In genomic region chr1:44489481-44489880, GRCh38 we compare ENCODE assay signal across 29 cellular contexts.
DNase-seq lines count a peak whose midpoint lies in the region; FAIRE-seq and TF ChIP-seq lines count a peak whose summit lies in the region.
"Had no signal": no experiment of that assay in that cellular context is flagged by ENCODE, and none has a peak within 500 bp of the region (broad histone marks: within the 10 kb centered on the region; RNA-seq: fewer than 3 reads in every experiment).

No MANE protein-coding gene starts in this region.

- no peak overlapping the region for H3K9ac ChIP-seq in astrocyte (ENCODE audit: low read length)

- 60 to 65% methylated on average over 5 of the region's 5 CpGs for WGBS in tibial nerve, 2 donors

- no peak overlapping the region for H3K4me3 ChIP-seq in astrocyte (ENCODE audit: insufficient read depth, low read depth, low read length)
- H3K4me3 ChIP-seq in tibial nerve: no peak overlapping the region
- H3K4me3 ChIP-seq: heart right ventricle, left ventricle myocardium inferior, suprapubic skin had no signal

- H3K27me3 ChIP-seq in astrocyte (ENCODE audit: insufficient read depth, low read length) (no peaks in the 10 kb centered on the region), tibial nerve (no peaks in the 10 kb centered on the region)
- H3K27me3 ChIP-seq: heart right ventricle had no signal

- DNase-seq in A172 (ENCODE audit: low spot score): peak; percentile 66
- DNase-seq in HS-27A (ENCODE audit: low read depth): peak; percentile 83
- peak; percentile 64 for DNase-seq in astrocyte (ENCODE audit: low read depth)
- DNase-seq in hepatic stellate cell (ENCODE audit: low spot score): peak; percentile 14
- no peak for DNase-seq in NCI-H128 (lab: John Stamatoyannopoulos, UW; ENCODE audit: unreplicated experiment)
- no peak for DNase-seq in NCI-H187 treated with DMSO at 0.1 percent for 48 hours (lab: John Stamatoyannopoulos, UW)
- DNase-seq in tibial nerve (ENCODE audit: low spot score in 2 of 2): no peak
- no peak for DNase-seq in activated CD4-positive, alpha-beta T cell treated with anti-CD3 and anti-CD28 coated beads, Interleukin-2, amount 50 U/mL, for 48 hours
- DNase-seq: 8988T; activated CD8-positive, alpha-beta memory T cell treated with anti-CD3 and anti-CD28 coated beads, Interleukin-2, amount 50 U/mL, for 48 hours; heart right ventricle; immature natural killer cell; Karpas-422; left ventricle myocardium inferior; NCI-H1092; NCI-H2081; NCI-H446 treated with DMSO at 0.1 percent for 48 hours; nephron progenitor cell; NK-92 treated with Interleukin-12 subunit alpha and Interleukin-12 subunit beta, amount 100 ng/mL, for 24 hours; small intestine; stimulated activated CD4-positive, alpha-beta T cell treated with anti-CD3 and anti-CD28 coated beads, Interleukin-2, amount 100 ng/mL, for 24 hours had no signal

- no peak for TF ChIP-seq POLR2A in tibial nerve (IDR thresholded peaks at IDR 0.05)

- H4K20me1 ChIP-seq in astrocyte (ENCODE audit: insufficient read depth, low read length): no peaks in the 10 kb centered on the region

- H3K4me2 ChIP-seq in astrocyte (ENCODE audit: low read length): peak overlapping the region; percentile 47

- no peak for FAIRE-seq in astrocyte (lab: Jason Lieb, UNC)
- FAIRE-seq: endometrium, GM12892, small intestine had no signal

- no peaks in the 10 kb centered on the region for H3K27me3 Mint-ChIP-seq in astrocyte (ENCODE audit: low read depth, unreplicated experiment)
- H3K27me3 Mint-ChIP-seq: dendritic cell treated with granulocyte-macrophage colony-stimulating factor and Interleukin-4, amounts not matched to agents 40 ng/mL and 50 ng/mL, for 4 days had no signal

- TF ChIP-seq EP300 in tibial nerve (IDR thresholded peaks at IDR 0.05): no peak

- H3K36me3 ChIP-seq in astrocyte (ENCODE audit: insufficient read depth, low read length) (no peaks in the 10 kb centered on the region), tibial nerve (no peaks in the 10 kb centered on the region)
- H3K36me3 ChIP-seq: heart right ventricle, left ventricle myocardium inferior, suprapubic skin had no signal

- H3K27ac ChIP-seq in astrocyte (ENCODE audit: low read depth, low read length): peak overlapping the region; percentile 4
- H3K27ac ChIP-seq in tibial nerve: no peak overlapping the region
- H3K27ac ChIP-seq: heart right ventricle, left ventricle myocardium inferior, suprapubic skin, VCaP had no signal

- H3K4me1 ChIP-seq in astrocyte (ENCODE audit: insufficient read depth, low read length) (peaks cover 22% of the 10 kb centered on the region), tibial nerve (peaks cover 0 to 19% (median 7%) of the 10 kb centered on the region in 4 donors)

- H3K36me3 Mint-ChIP-seq in astrocyte (ENCODE audit: low read depth, unreplicated experiment): peaks cover 2% of the 10 kb centered on the region
- H3K36me3 Mint-ChIP-seq: immature natural killer cell had no signal

- peaks cover 6% of the 10 kb centered on the region for H3K9me3 Mint-ChIP-seq in astrocyte (ENCODE audit: unreplicated experiment)
- H3K9me3 Mint-ChIP-seq: dendritic cell treated with granulocyte-macrophage colony-stimulating factor and Interleukin-4, amounts not matched to agents 40 ng/mL and 50 ng/mL, for 4 days; immature natural killer cell; T-helper 1 cell treated with Interleukin-12 subunit alpha and Interleukin-12 subunit beta and Interleukin-4 antibody, amounts not matched to agents 30 μg/mL and 1 μg/mL, for 36 hours had no signal

- no peak overlapping the region for H2AFZ ChIP-seq in astrocyte (ENCODE audit: low read depth, low read length)

- TF ChIP-seq CTCF in astrocyte (IDR thresholded peaks at IDR 0.05; ENCODE audit: insufficient read depth, low read depth, low read length): no peak
- TF ChIP-seq CTCF in tibial nerve (IDR thresholded peaks at IDR 0.05): no peak

- H3K9me3 ChIP-seq in astrocyte (ENCODE audit: insufficient read depth, low read depth, low read length): peaks cover 2% of the 10 kb centered on the region
- no peaks in the 10 kb centered on the region for H3K9me3 ChIP-seq in tibial nerve
- H3K9me3 ChIP-seq: suprapubic skin had no signal

- H3K4me1 Mint-ChIP-seq in astrocyte (ENCODE audit: low read depth, unreplicated experiment): peaks cover 18% of the 10 kb centered on the region
- H3K4me1 Mint-ChIP-seq: immature natural killer cell; stimulated activated memory B cell treated with anti-CD40 and anti-IgM and Interleukin-4, amounts not matched to agents 10 μg/mL and 1 μg/mL and 100 μg/mL, for 72 hours had no signal

- no peak overlapping the region for H3K4me3 Mint-ChIP-seq in astrocyte (ENCODE audit: unreplicated experiment)
- H3K4me3 Mint-ChIP-seq: B cell; dendritic cell treated with granulocyte-macrophage colony-stimulating factor and Interleukin-4, amounts not matched to agents 40 ng/mL and 50 ng/mL, for 4 days; immature natural killer cell; nephron progenitor cell; stimulated activated memory B cell treated with anti-CD40 and anti-IgM and Interleukin-4, amounts not matched to agents 10 μg/mL and 1 μg/mL and 100 μg/mL, for 72 hours; T-helper 1 cell treated with Interleukin-12 subunit alpha and Interleukin-12 subunit beta and Interleukin-4 antibody, amounts not matched to agents 30 μg/mL and 1 μg/mL, for 36 hours had no signal

- H3K27ac Mint-ChIP-seq in astrocyte (ENCODE audit: unreplicated experiment): no peak overlapping the region
- H3K27ac Mint-ChIP-seq: B cell; dendritic cell treated with granulocyte-macrophage colony-stimulating factor and Interleukin-4, amounts not matched to agents 40 ng/mL and 50 ng/mL, for 4 days; immature natural killer cell; nephron progenitor cell; stimulated activated memory B cell treated with anti-CD40 and anti-IgM and Interleukin-4, amounts not matched to agents 10 μg/mL and 1 μg/mL and 100 μg/mL, for 72 hours; T-helper 1 cell treated with Interleukin-12 subunit alpha and Interleukin-12 subunit beta and Interleukin-4 antibody, amounts not matched to agents 30 μg/mL and 1 μg/mL, for 36 hours had no signal

- H3K79me2 ChIP-seq in astrocyte (ENCODE audit: insufficient read depth, low read length): no peaks in the 10 kb centered on the region

Comparison
In these comparisons a context has a peak if more than half of its experiments do, and no peak if none do; other contexts are left out.
1. DNase-seq: peak in A172 (single experiment), HS-27A (single experiment), astrocyte (single experiment) and hepatic stellate cell (single experiment); none in NCI-H128 (single experiment), NCI-H187 treated with DMSO at 0.1 percent for 48 hours (single experiment), tibial nerve (0 of 2) and activated CD4-positive, alpha-beta T cell treated with anti-CD3 and anti-CD28 coated beads, Interleukin-2, amount 50 U/mL, for 48 hours (0 of 2).